Comparison of ENCODE assay signal across 8 cellular contexts in genomic region chr15:43105778-43106485, GRCh38. TPM values are rescaled to one million over a fixed set of nuclear protein-coding genes. Genes with fewer than 3 reads are reported as not detected.
DNase-seq lines count a peak whose midpoint lies in the region; ATAC-seq and TF ChIP-seq lines count a peak whose summit lies in the region.

Gene UBR1, minus strand, starts transcription at chr15:43106038. Its CDS starts 16 bp downstream, at chr15:43106022.

- peak within 1 kb of the TSS; percentile 86 for H2AFZ ChIP-seq in smooth muscle cell (ENCODE audit: low read depth)

- H3K27me3 Mint-ChIP-seq in activated B cell treated with CpG ODN at 0.5 μM for 24 hours = no peaks in the 10 kb centered on the region

- WGBS in smooth muscle cell (ENCODE audit: low lambda C conversion rate) = under 1% methylated on average over 33 of the region's 33 CpGs

- CTCF ChIA-PET in activated B cell treated with CpG ODN at 0.5 μM for 24 hours (lab: Charles Lee) = interaction anchor here (1.5 kb wide), 1 partner anchor 38 kb away, joined by 4 read pairs; no protein-coding TSS in a partner anchor

- H3K4me1 ChIP-seq in smooth muscle cell (ENCODE audit: low read depth) = peaks cover 10% of the 10 kb centered on the region

- POLR2A ChIA-PET in activated B cell treated with CpG ODN at 0.5 μM for 24 hours (lab: Charles Lee) = interaction anchor here (0.6 to 3.0 kb wide), 16 partner anchors 9 to 615 kb away, joined by 3 to 24 read pairs (median 4); partner anchors contain the start of genes CCNDBP1, TMEM62 and ZNF106

- H3K27ac Mint-ChIP-seq in activated B cell treated with CpG ODN at 0.5 μM for 24 hours = peak within 1 kb of the TSS; percentile 98

- no peaks in the 10 kb centered on the region for H3K27me3 ChIP-seq in smooth muscle cell (ENCODE audit: low read depth)

- H3K9me3 ChIP-seq in smooth muscle cell (replicated peaks; ENCODE audit: low read depth) = no peaks in the 10 kb centered on the region

- H3K4me3 ChIP-seq in cardiac fibroblast (replicated peaks in 1 of 2; ENCODE audit: low read depth in 2 of 2, low read length in 2 of 2) (peak within 1 kb of the TSS; percentile 73 to 80), smooth muscle cell (peak within 1 kb of the TSS; percentile 85)

- H3K9ac ChIP-seq in smooth muscle cell (ENCODE audit: low read depth) = peak within 1 kb of the TSS; percentile 59

- DNase-seq in ACHN (peak; percentile 90), NCI-H345 (lab: John Stamatoyannopoulos, UW) (peak; percentile 86), activated B cell treated with CpG ODN at 0.5 μM for 24 hours (peak; percentile 78), cardiac fibroblast (ENCODE audit: low read depth in 2 of 2) (peak; percentile 93 to 97), iPS-NIHi7 (ENCODE audit: extremely low spot score) (peak; percentile 96), smooth muscle cell (lab: John Stamatoyannopoulos, UW; ENCODE audit: unreplicated experiment) (peak; percentile 29)

- no peaks in the 10 kb centered on the region for H3K9me3 Mint-ChIP-seq in activated B cell treated with CpG ODN at 0.5 μM for 24 hours

- no peaks in the 10 kb centered on the region for H3F3A ChIP-seq in smooth muscle cell (ENCODE audit: low read depth)

- in situ Hi-C loops in ACHN (cut with HindIII; ENCODE audit: low pct_ligation_motif_present, low pct_unique_long_range_greater_than_20kb, low sequenced_read_pairs) = no loop called here

- intact Hi-C loops in activated B cell treated with CpG ODN at 0.5 μM for 24 hours (cut with micrococcal nuclease) = loop anchor here (1.0 to 5.0 kb wide), 4 partner anchors 12 to 1824 kb away; partner anchors contain the start of gene CCNDBP1

- H3K36me3 ChIP-seq in smooth muscle cell (ENCODE audit: low read depth) = no peaks in the 10 kb centered on the region

- peaks cover 46% of the 10 kb centered on the region for H3K4me1 Mint-ChIP-seq in activated B cell treated with CpG ODN at 0.5 μM for 24 hours

- peaks cover 38% of the 10 kb centered on the region for H3K79me2 ChIP-seq in smooth muscle cell (ENCODE audit: low read depth)

- H3K4me2 ChIP-seq in smooth muscle cell = peak within 1 kb of the TSS; percentile 92

- H4K20me1 ChIP-seq in smooth muscle cell (ENCODE audit: low read depth) = peaks cover 28% of the 10 kb centered on the region

- H3K27ac ChIP-seq in smooth muscle cell (ENCODE audit: low read depth) = peak within 1 kb of the TSS; percentile 67

- H3K36me3 Mint-ChIP-seq in activated B cell treated with CpG ODN at 0.5 μM for 24 hours (ENCODE audit: low read depth) = peaks cover 37% of the 10 kb centered on the region

- peak; percentile 83 for ATAC-seq in GM18907 (IDR thresholded peaks at IDR 0.05; ENCODE audit: unreplicated experiment)
- ATAC-seq in HG03175 (IDR thresholded peaks at IDR 0.05; ENCODE audit: unreplicated experiment) = peak; percentile 87
- peak; percentile 94 for ATAC-seq in activated B cell treated with CpG ODN at 0.5 μM for 24 hours (ENCODE audit: low read depth)

- TF ChIP-seq CTCF in activated B cell treated with CpG ODN at 0.5 μM for 24 hours (IDR thresholded peaks at IDR 0.05) (no peak), cardiac fibroblast (IDR thresholded peaks at IDR 0.05; ENCODE audit: low read depth, low read length) (no peak), smooth muscle cell (IDR thresholded peaks at IDR 0.05; ENCODE audit: borderline replicate concordance, insufficient read depth, poor library complexity, severe bottlenecking) (no peak)

- peak within 1 kb of the TSS; percentile 98 for H3K4me3 Mint-ChIP-seq in activated B cell treated with CpG ODN at 0.5 μM for 24 hours

RNA-seq across cellular contexts. Expression of gene UBR1, which starts in this region (rescaled TPM):
- total RNA-seq in activated B cell treated with CpG ODN at 0.5 μM for 24 hours (46.6 and 48.9 TPM in 2 replicates), smooth muscle cell (20.5 and 24.0 TPM in 2 replicates)
- polyA plus RNA-seq in smooth muscle cell = 8.7 and 9.5 TPM in 2 replicates

Comparison
In these comparisons a context has a peak if more than half of its experiments do, and no peak if none do; other contexts are left out.
1. Peak in every context shown above with its lines: DNase-seq, ATAC-seq, H3K4me3 ChIP-seq and H3K27ac ChIP-seq.
2. DNase-seq: peak in every context shown above with its lines; median percentile 96 in iPS-NIHi7; 95 in cardiac fibroblast; 90 in ACHN; 86 in NCI-H345; 78 in activated B cell treated with CpG ODN at 0.5 μM for 24 hours; 29 in smooth muscle cell.